ENCODE assay signal across 12 cellular contexts in the genomic region with DNA sequence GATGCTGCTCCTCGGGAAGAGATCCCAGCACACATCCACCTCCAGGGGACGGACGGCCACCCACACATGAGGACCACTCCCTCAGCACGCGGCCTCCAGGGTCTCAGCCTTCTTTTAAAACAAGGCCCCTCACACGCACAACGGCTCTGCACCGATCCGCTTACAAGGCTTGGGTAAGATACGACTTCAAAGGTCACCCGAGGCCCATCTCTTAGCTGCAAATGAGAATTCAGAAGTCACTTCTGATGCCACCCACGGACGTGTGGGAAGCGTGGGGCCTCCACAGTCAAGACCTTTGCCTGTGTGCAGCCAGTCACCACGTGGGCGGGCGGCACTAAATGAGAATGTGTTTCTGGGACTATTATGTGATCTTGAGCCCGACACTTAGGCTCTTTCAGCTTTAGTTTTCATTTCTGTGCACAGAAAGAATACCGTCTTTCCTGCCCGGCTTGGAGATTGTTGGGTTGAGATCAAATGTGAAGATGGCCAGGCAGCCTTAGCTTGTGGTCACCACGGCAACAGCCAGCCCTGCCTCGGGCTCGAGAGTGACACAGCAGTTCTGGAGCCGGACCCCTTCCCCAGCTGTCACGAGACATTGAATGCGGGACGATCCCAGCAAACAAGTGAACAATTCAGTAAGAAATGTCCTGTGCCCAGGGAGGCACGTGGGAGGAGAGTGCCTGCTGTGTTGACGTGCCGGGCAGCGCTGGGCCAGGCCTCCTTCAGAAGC.
DNase-seq lines count a peak whose midpoint lies in the region; ATAC-seq and TF ChIP-seq lines count a peak whose summit lies in the region.
"Had no signal": no experiment of that assay in that cellular context is flagged by ENCODE, and none has a peak within 500 bp of the region (broad histone marks: within the 10 kb centered on the region; RNA-seq: fewer than 3 reads in every experiment).

No MANE protein-coding gene starts in this region.

- no peaks in the 10 kb centered on the region for H3K36me3 Mint-ChIP-seq in stimulated activated naive CD8-positive, alpha-beta T cell treated with anti-CD3 and anti-CD28 coated beads, Interleukin-15, Interleukin-2, amounts not matched to agents 100 ng/mL and 50 ng/mL, for 24 hours (ENCODE audit: low read depth)
- H3K36me3 Mint-ChIP-seq in natural killer cell: no peaks in the 10 kb centered on the region

- peaks cover 11% of the 10 kb centered on the region for H3K4me1 Mint-ChIP-seq in stimulated activated naive CD8-positive, alpha-beta T cell treated with anti-CD3 and anti-CD28 coated beads, Interleukin-15, Interleukin-2, amounts not matched to agents 100 ng/mL and 50 ng/mL, for 24 hours (ENCODE audit: low read depth)
- H3K4me1 Mint-ChIP-seq in natural killer cell: peaks cover 5% of the 10 kb centered on the region in 2 donors

- peak; percentile 10 for DNase-seq in activated T-cell treated with anti-CD3 and anti-CD28 coated beads for 24 hours (ENCODE audit: low read depth)
- no peak for DNase-seq in activated T-cell treated with anti-CD3 and anti-CD28 coated beads, Interleukin-2, amount 50 U/mL, for 1 hour
- peak in 52 of 61 donors; percentile 17 to 92 (median 62) for DNase-seq in caudate nucleus (lab: John Stamatoyannopoulos, UW)
- DNase-seq in posterior vena cava (ENCODE audit: low spot score): peak; percentile 68
- DNase-seq in natural killer cell: no peak
- no peak for DNase-seq in HUDEP-2 (lab: John Stamatoyannopoulos, UW; ENCODE audit: unreplicated experiment in 76 of 76)
- DNase-seq: NCI-H2081; stimulated activated naive B cell treated with anti-CD40 and anti-IgM and Interleukin-4, amounts not matched to agents 10 μg/mL and 1 μg/mL and 100 μg/mL, for 72 hours had no signal

- H3K9me3 Mint-ChIP-seq in stimulated activated naive CD8-positive, alpha-beta T cell treated with anti-CD3 and anti-CD28 coated beads, Interleukin-15, Interleukin-2, amounts not matched to agents 100 ng/mL and 50 ng/mL, for 24 hours: no peaks in the 10 kb centered on the region
- no peaks in the 10 kb centered on the region for H3K9me3 Mint-ChIP-seq in natural killer cell

- H3K27ac ChIP-seq in caudate nucleus (ENCODE audit: low read depth, low read length): peak overlapping the region; percentile 83
- H3K27ac ChIP-seq: VCaP had no signal

- H3K27ac Mint-ChIP-seq in stimulated activated naive CD8-positive, alpha-beta T cell treated with anti-CD3 and anti-CD28 coated beads, Interleukin-15, Interleukin-2, amounts not matched to agents 100 ng/mL and 50 ng/mL, for 24 hours: peak overlapping the region; percentile 49
- no peak overlapping the region for H3K27ac Mint-ChIP-seq in natural killer cell
- H3K27ac Mint-ChIP-seq: stimulated activated naive B cell treated with anti-CD40 and anti-IgM and Interleukin-4, amounts not matched to agents 10 μg/mL and 1 μg/mL and 100 μg/mL, for 72 hours had no signal

- intact Hi-C loops in posterior vena cava (cut with DNase I) (no loop called here), natural killer cell (cut with micrococcal nuclease) (no loop called here)

- ATAC-seq in GM21723 (IDR thresholded peaks at IDR 0.05; ENCODE audit: unreplicated experiment): no peak
- ATAC-seq in natural killer cell: no peak
- ATAC-seq: Panc1; stimulated activated naive B cell treated with anti-CD40 and anti-IgM and Interleukin-4, amounts not matched to agents 10 μg/mL and 1 μg/mL and 100 μg/mL, for 72 hours had no signal

- no peaks in the 10 kb centered on the region for H3K27me3 Mint-ChIP-seq in stimulated activated naive CD8-positive, alpha-beta T cell treated with anti-CD3 and anti-CD28 coated beads, Interleukin-15, Interleukin-2, amounts not matched to agents 100 ng/mL and 50 ng/mL, for 24 hours
- no peaks in the 10 kb centered on the region for H3K27me3 Mint-ChIP-seq in natural killer cell (ENCODE audit: low read depth in 2 of 2)
- H3K27me3 Mint-ChIP-seq: stimulated activated naive B cell treated with anti-CD40 and anti-IgM and Interleukin-4, amounts not matched to agents 10 μg/mL and 1 μg/mL and 100 μg/mL, for 72 hours had no signal

- H3K4me3 Mint-ChIP-seq in stimulated activated naive CD8-positive, alpha-beta T cell treated with anti-CD3 and anti-CD28 coated beads, Interleukin-15, Interleukin-2, amounts not matched to agents 100 ng/mL and 50 ng/mL, for 24 hours: no peak overlapping the region
- no peak overlapping the region for H3K4me3 Mint-ChIP-seq in natural killer cell
- H3K4me3 Mint-ChIP-seq: stimulated activated naive B cell treated with anti-CD40 and anti-IgM and Interleukin-4, amounts not matched to agents 10 μg/mL and 1 μg/mL and 100 μg/mL, for 72 hours had no signal

- no peak for TF ChIP-seq CTCF in natural killer cell (IDR thresholded peaks at IDR 0.05)

Comparison
In these comparisons a context has a peak if more than half of its experiments do, and no peak if none do; other contexts are left out.
1. DNase-seq: peak in activated T-cell treated with anti-CD3 and anti-CD28 coated beads for 24 hours (single experiment), caudate nucleus (52 of 61) and posterior vena cava (single experiment); none in activated T-cell treated with anti-CD3 and anti-CD28 coated beads, Interleukin-2, amount 50 U/mL, for 1 hour (single experiment), natural killer cell (single experiment) and HUDEP-2 (0 of 76).